In the genomic region with DNA sequence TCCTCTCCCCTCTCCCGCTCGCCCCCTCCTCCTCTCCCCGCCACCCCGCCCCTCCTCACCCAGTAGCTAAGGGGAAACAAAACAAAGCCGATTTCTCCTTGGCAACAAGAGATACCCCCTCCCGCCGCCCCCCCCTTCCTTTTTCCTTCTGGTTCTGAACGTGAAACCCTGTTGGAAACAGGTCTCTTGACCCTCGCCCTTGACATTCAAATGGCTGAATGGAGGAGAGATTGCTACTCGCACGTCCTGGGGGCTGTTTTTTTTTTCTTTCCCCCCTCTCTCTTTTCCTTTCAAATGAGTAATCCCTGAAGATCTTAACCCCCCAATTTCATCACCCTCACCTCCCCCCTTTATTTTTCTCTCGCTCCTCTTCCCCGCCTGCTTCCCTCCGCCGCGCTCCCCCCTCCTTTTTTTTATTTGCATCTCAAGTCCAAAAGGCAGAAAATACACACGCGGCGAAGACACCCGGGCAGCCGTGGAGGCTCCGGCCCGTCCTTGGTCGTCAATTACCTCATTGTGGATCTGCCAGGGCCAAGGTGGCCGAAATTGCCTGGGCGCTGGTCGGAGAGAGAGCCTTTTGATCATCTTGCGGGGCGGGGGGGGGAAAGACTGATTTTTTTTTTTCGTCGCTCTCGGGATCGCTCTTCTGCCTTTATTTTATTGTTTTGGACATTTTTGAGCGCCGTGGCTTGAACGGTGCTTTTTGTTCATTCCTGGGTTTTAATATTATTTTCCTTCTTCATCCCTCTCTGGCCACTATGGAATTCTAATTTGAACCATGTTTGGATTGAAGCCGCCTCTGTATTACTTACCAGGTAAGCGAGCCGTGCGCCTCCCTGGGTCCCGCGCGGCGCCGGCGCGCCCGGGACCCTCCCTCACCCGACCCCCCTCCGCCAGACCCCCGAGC, we compare ENCODE assay signal across 1 cellular context.
TF ChIP-seq lines count a peak whose summit lies in the region.

No MANE protein-coding gene starts in this region.

TF ChIP-seq in GM23338, 12 proteins besides CTCF, POLR2A, EP300 and RAD21:
- TF ChIP-seq ZNF331 (CRISPR knock-in tag; IDR thresholded peaks at IDR 0.05; ENCODE audit: low read depth) (no peak), EZH2 (IDR thresholded peaks at IDR 0.05; ENCODE audit: low read depth, unreplicated experiment) (peak; percentile 40)
